Comparison of ENCODE assay signal across 8 cellular contexts in genomic region chr14:52551696-52552062, GRCh38. TPM values are rescaled to one million over a fixed set of nuclear protein-coding genes. Genes with fewer than 3 reads are reported as not detected.
DNase-seq lines count a peak whose midpoint lies in the region; ATAC-seq, FAIRE-seq and TF ChIP-seq lines count a peak whose summit lies in the region.

No MANE protein-coding gene starts in this region.

- H3K9me3 ChIP-seq in K562 (replicated peaks; ENCODE audit: control insufficient read depth, insufficient read depth, low read depth, low read length) (no peaks in the 10 kb centered on the region; the same call in 1 of the 2 replicates), iPS-20b (ENCODE audit: insufficient read depth, low read depth, low read length) (no peaks in the 10 kb centered on the region), small intestine (ENCODE audit: control insufficient read depth, low read depth) (no peaks in the 10 kb centered on the region)

- POLR2A ChIA-PET in K562 (lab: Yijun Ruan, JAX): interaction anchor here (0.6 to 1.9 kb wide), 8 partner anchors 8 to 328 kb away, joined by 3 to 5 read pairs (median 3); partner anchors contain the start of gene STYX

- no TSS peak for BruUV-seq in K562 (replicated peaks; lab: Mats Ljungman, UMichigan)

- no peak for TF ChIP-seq POLR2A in K562 (conservative IDR thresholded peaks at IDR 0.05)

- no peak for TF ChIP-seq RAD21 in K562 (CRISPR knock-in tag; conservative IDR thresholded peaks at IDR 0.05 in 1 of 2, IDR thresholded peaks at IDR 0.05 in 1 of 2)

- H3K9ac ChIP-seq in K562 (ENCODE audit: insufficient read depth in 1 of 2, low read depth in 2 of 2, low read length in 2 of 2) (peak overlapping the region; percentile 72 to 92), iPS-20b (ENCODE audit: low read depth, low read length) (peak overlapping the region; percentile 81)

- peak; percentile 38 for TF ChIP-seq CTCF in AG10803 (conservative IDR thresholded peaks at IDR 0.05; ENCODE audit: low read length)
- peak; percentile 32 for TF ChIP-seq CTCF in GM13977 (IDR thresholded peaks at IDR 0.05; ENCODE audit: extremely low read depth, insufficient read depth, missing control alignments)
- TF ChIP-seq CTCF in K562 (IDR thresholded peaks at IDR 0.05 in 2 of 3, conservative IDR thresholded peaks at IDR 0.05 in 1 of 3; ENCODE audit: insufficient read depth in 2 of 3, low read depth in 1 of 3, low read length in 3 of 3): peak in 2 of 3 experiments; percentile 32 to 43; a peak in 3 of 6 replicates

- FAIRE-seq in K562 (lab: Jason Lieb, UNC): peak; percentile 67
- no peak for FAIRE-seq in small intestine (lab: Jason Lieb, UNC)

- no peaks in the 10 kb centered on the region for H4K20me1 ChIP-seq in K562 (replicated peaks; ENCODE audit: control insufficient read depth, insufficient read depth, low read length)

- H3K27me3 ChIP-seq in K562 (ENCODE audit: control insufficient read depth in 2 of 2, insufficient read depth in 2 of 2, low read length in 2 of 2): no peaks in the 10 kb centered on the region
- H3K27me3 ChIP-seq in iPS-20b (ENCODE audit: insufficient read depth, low read length): peaks cover 16% of the 10 kb centered on the region
- no peaks in the 10 kb centered on the region for H3K27me3 ChIP-seq in small intestine (ENCODE audit: control insufficient read depth in 2 of 2, insufficient read depth in 2 of 2, low read length in 2 of 2)

- peaks cover 12 to 17% of the 10 kb centered on the region in 2 experiments for H3K4me1 ChIP-seq in K562 (replicated peaks in 1 of 2; ENCODE audit: control insufficient read depth in 2 of 2, insufficient read depth in 2 of 2, low read length in 2 of 2)
- H3K4me1 ChIP-seq in iPS-20b (ENCODE audit: insufficient read depth, low read length): peaks cover 6% of the 10 kb centered on the region; the same call in 1 of the 2 replicates
- no peaks in the 10 kb centered on the region for H3K4me1 ChIP-seq in small intestine (ENCODE audit: control insufficient read depth in 2 of 2, insufficient read depth in 1 of 2, low read depth in 1 of 2, low read length in 1 of 2)

- 3% methylated on average over 7 of the region's 8 CpGs for WGBS in K562 (ENCODE audit: insufficient coverage, low coverage, missing lambda C conversion rate)
- 0 to 1% (median 1%) methylated on average over 8 of the region's 8 CpGs for WGBS in small intestine, 3 donors

- no peaks in the 10 kb centered on the region for H3K9me1 ChIP-seq in K562 (ENCODE audit: control insufficient read depth, insufficient read depth, low read length)

- intact Hi-C loops in K562 (cut with micrococcal nuclease): loop anchor here (5.0 kb wide), 1 partner anchor 141 kb away; no protein-coding TSS in a partner anchor

- peak overlapping the region; percentile 85 for H3K4me3 ChIP-seq in AG10803 (ENCODE audit: low read length)
- peak overlapping the region; percentile 54 for H3K4me3 ChIP-seq in K562
- peak overlapping the region; percentile 77 for H3K4me3 ChIP-seq in iPS-20b (ENCODE audit: low read length)
- H3K4me3 ChIP-seq in small intestine (ENCODE audit: low read depth in 1 of 2, low read length in 2 of 2): peak overlapping the region; percentile 57 to 64

- H3K27ac ChIP-seq in K562 (ENCODE audit: extremely low read depth, low read depth, low read length): peak overlapping the region; percentile 69
- H3K27ac ChIP-seq in iPS-20b (ENCODE audit: low read length): no peak overlapping the region
- peak overlapping the region; percentile 79 to 94 for H3K27ac ChIP-seq in small intestine (ENCODE audit: low read depth in 1 of 2, low read length in 1 of 2)

- peak; percentile 27 for ATAC-seq in K562
- ATAC-seq in GM21367 (IDR thresholded peaks at IDR 0.05; ENCODE audit: unreplicated experiment): no peak
- no peak for ATAC-seq in GM19455 (IDR thresholded peaks at IDR 0.05; ENCODE audit: unreplicated experiment)

- DNase-seq in AG10803 (ENCODE audit: low read depth) (peak; percentile 22), GM13977 (ENCODE audit: low spot score) (no peak), NCI-H526 treated with DMSO at 0.1 percent for 48 hours (lab: John Stamatoyannopoulos, UW) (peak; percentile 61), K562 (ENCODE audit: extremely low read depth in 1 of 4, low spot score in 3 of 4) (peak in 2 of 4 experiments; percentile 7 to 39), small intestine (peak; percentile 47)

- TF ChIP-seq EP300 in K562 (IDR thresholded peaks at IDR 0.05; ENCODE audit: low read length): no peak

- H3K36me3 ChIP-seq in K562 (ENCODE audit: control insufficient read depth, insufficient read depth, low read length) (no peaks in the 10 kb centered on the region; the same call in 2 of the 3 replicates), iPS-20b (ENCODE audit: insufficient read depth, low read depth, low read length) (no peaks in the 10 kb centered on the region), small intestine (ENCODE audit: control insufficient read depth in 2 of 2, insufficient read depth in 2 of 2, low read length in 2 of 2) (no peaks in the 10 kb centered on the region)

- peaks cover 43% of the 10 kb centered on the region for H3K79me2 ChIP-seq in K562 (ENCODE audit: control insufficient read depth, insufficient read depth, low read length)

- peak overlapping the region; percentile 82 for H3K4me2 ChIP-seq in K562 (ENCODE audit: insufficient read depth, low read length)

- CTCF ChIA-PET in K562 (lab: Yijun Ruan, JAX; ENCODE audit: low intra/inter-chr PET ratio): no interaction called here

- H2AFZ ChIP-seq in K562 (ENCODE audit: low read depth, low read length): peak overlapping the region; percentile 41

- in situ Hi-C loops in GM13977 (cut with MboI; ENCODE audit: low pct_unique_long_range_greater_than_20kb, low sequenced_read_pairs, unreplicated experiment) (no loop called here), K562 (cut with MboI) (no loop called here)

TF ChIP-seq in K562, 482 proteins besides CTCF, POLR2A, EP300 and RAD21:
- no peak for TF ChIP-seq MAZ (CRISPR knock-in tag; conservative IDR thresholded peaks at IDR 0.05 in 1 of 2, IDR thresholded peaks at IDR 0.05 in 1 of 2)
- peak in 1 of 2 experiments; percentile 30; a peak in 1 of 4 replicates for TF ChIP-seq FOXK2 (conservative IDR thresholded peaks at IDR 0.05 in 1 of 2, IDR thresholded peaks at IDR 0.05 in 1 of 2; ENCODE audit: low read depth in 2 of 2)
- TF ChIP-seq RBBP5 (IDR thresholded peaks at IDR 0.05; ENCODE audit: borderline replicate concordance, insufficient read depth, low read length, poor library complexity, severe bottlenecking): peak; percentile 21

RNA-seq across cellular contexts. Expression of gene TXNDC16, which starts 0.6 kb away (rescaled TPM):
- 3.3 and 14.9 TPM in 2 replicates for total RNA-seq in K562 (2011; cell fraction: chromatin; rRNA removed; ENCODE audit: low replicate concordance)
- total RNA-seq in K562 (2011; cell fraction: nucleolus; rRNA removed): 3.5 and 5.1 TPM in 2 replicates
- total RNA-seq in K562 (2011; cell fraction: nucleoplasm; rRNA removed): 7.3 and 9.5 TPM in 2 replicates
- total RNA-seq in K562 (2014; rRNA removed) (2.4 and 3.1 TPM in 2 replicates), K562 (2014; rRNA removed; fragmentation: Illumina TruSeq; extraction: Trizol) (6.2 and 7.3 TPM in 2 replicates), K562 (2015; rRNA removed; fragmentation: Illumina TruSeq; extraction: Trizol) (5.1 and 5.4 TPM in 2 replicates), K562 (2021) (5.2 and 6.0 TPM in 2 replicates)
- polyA plus RNA-seq in K562 (2011; rRNA removed) (5.6 and 6.2 TPM in 2 replicates), K562 (2014; fragmentation: Illumina TruSeq; extraction: Trizol) (3.9 and 4.9 TPM in 2 replicates), K562 (2014; fragmentation: Nextera tagmentation; extraction: Ambion mirVana) (1 to 10 TPM; 1.8 to 1.9 TPM), K562 (2014; rRNA removed) (3.2 and 3.3 TPM in 2 replicates), small intestine (1 to 10 TPM in 1 of 3 donors, under 1 TPM in 2; 0.81 to 3.2 (median 0.89) TPM)
- polyA plus RNA-seq in K562 (2011; cell fraction: cytosol; rRNA removed): 0.64 and 2.8 TPM in 2 replicates
- polyA plus RNA-seq in K562 (2011; cell fraction: nucleus; rRNA removed): 3.2 and 6.7 TPM in 2 replicates
- polyA plus RNA-seq in K562 (2012): 3.8 and 5.6 TPM in 2 replicates
- 6.4 and 9.7 TPM in 2 replicates for polyA minus RNA-seq in K562 (2011; rRNA and poly(A)+ RNA removed)
- polyA minus RNA-seq in K562 (2011; cell fraction: cytosol; rRNA and poly(A)+ RNA removed): 2.3 and 4.1 TPM in 2 replicates
- polyA minus RNA-seq in K562 (2011; cell fraction: nucleus; rRNA and poly(A)+ RNA removed): 8.6 and 12.9 TPM in 2 replicates

RNA-seq across cellular contexts. Expression of gene GPR137C, which starts 1.0 kb away (rescaled TPM):
- total RNA-seq in K562 (2011; cell fraction: chromatin; rRNA removed; ENCODE audit: low replicate concordance): 0.23 and 0.86 TPM in 2 replicates
- 0.33 and 0.53 TPM in 2 replicates for total RNA-seq in K562 (2011; cell fraction: nucleolus; rRNA removed)
- total RNA-seq in K562 (2011; cell fraction: nucleoplasm; rRNA removed): 0.51 and 0.92 TPM in 2 replicates
- 0.04 TPM in 1 of 2 replicates, not detected in the other for total RNA-seq in K562 (2014; rRNA removed)
- 0.13 TPM in 1 of 2 replicates, not detected in the other for total RNA-seq in K562 (2014; rRNA removed; fragmentation: Illumina TruSeq; extraction: Trizol)
- 0.11 TPM in 1 of 2 replicates, not detected in the other for total RNA-seq in K562 (2015; rRNA removed; fragmentation: Illumina TruSeq; extraction: Trizol)
- 0.07 and 0.31 TPM in 2 replicates for total RNA-seq in K562 (2021)
- 0.08 and 0.23 TPM in 2 replicates for polyA plus RNA-seq in K562 (2011; rRNA removed)
- polyA plus RNA-seq in K562 (2011; cell fraction: cytosol; rRNA removed): 0.01 and 0.06 TPM in 2 replicates
- polyA plus RNA-seq in K562 (2011; cell fraction: nucleus; rRNA removed): 0.29 and 0.36 TPM in 2 replicates
- 0.03 and 0.07 TPM in 2 replicates for polyA plus RNA-seq in K562 (2012)
- 0.03 and 0.10 TPM in 2 replicates for polyA plus RNA-seq in K562 (2014; fragmentation: Illumina TruSeq; extraction: Trizol)
- polyA plus RNA-seq in K562 (2014; fragmentation: Nextera tagmentation; extraction: Ambion mirVana): under 1 TPM; 0.03 to 0.06 TPM
- polyA plus RNA-seq in K562 (2014; rRNA removed): 0.11 TPM in 1 of 2 replicates, not detected in the other
- polyA minus RNA-seq in K562 (2011; rRNA and poly(A)+ RNA removed): 0.15 and 0.77 TPM in 2 replicates
- not detected in 2 replicates for polyA minus RNA-seq in K562 (2011; cell fraction: cytosol; rRNA and poly(A)+ RNA removed)
- polyA minus RNA-seq in K562 (2011; cell fraction: nucleus; rRNA and poly(A)+ RNA removed): 0.40 and 0.56 TPM in 2 replicates
- polyA plus RNA-seq in small intestine: under 1 TPM in 1 of 3 donors, not detected in 2; 0.72 TPM
